8 cellular contexts compared by ENCODE assay signal in genomic region chr1:116724765-116725375, GRCh38. TPM values are rescaled to one million over a fixed set of nuclear protein-coding genes. Genes with fewer than 3 reads are reported as not detected.
A peak's percentile ranks its signal among the peaks of the same experiment; 100 is the strongest.
DNase-seq lines count a peak whose midpoint lies in the region; ATAC-seq lines count a peak whose summit lies in the region.

No MANE protein-coding gene starts in this region.

- peaks cover 9% of the 10 kb centered on the region; the same call in 1 of the 2 replicates for H3K27me3 ChIP-seq in HAP-1 (ENCODE audit: low read depth)

- H3K4me1 Mint-ChIP-seq in naive thymus-derived CD8-positive, alpha-beta T cell: peaks cover 9 to 14% (median 10%) of the 10 kb centered on the region in 4 donors

- no peak overlapping the region for H3K27ac Mint-ChIP-seq in naive thymus-derived CD8-positive, alpha-beta T cell

- DNase-seq in AML-193 (lab: John Stamatoyannopoulos, UW): peak; percentile 46 to 51
- peak; percentile 58 to 83 for DNase-seq in HAP-1 (ENCODE audit: low spot score in 2 of 2)
- peak; percentile 51 for DNase-seq in NCI-H510A (lab: John Stamatoyannopoulos, UW)
- DNase-seq in activated CD4-positive, alpha-beta T cell treated with anti-CD3 and anti-CD28 coated beads, Interleukin-2, amount 50 U/mL, for 4 hours: peak; percentile 83 to 84
- DNase-seq in effector CD8-positive, alpha-beta T cell (lab: John Stamatoyannopoulos, UW): peak; percentile 68
- peak; percentile 59 to 89 (median 71) for DNase-seq in naive thymus-derived CD8-positive, alpha-beta T cell
- peak; percentile 76 for DNase-seq in stimulated activated naive CD4-positive, alpha-beta T cell treated with Interleukin-2 at 50 U/mL for 16 hours (lab: John Stamatoyannopoulos, UW)

- POLR2A ChIA-PET in naive thymus-derived CD8-positive, alpha-beta T cell (lab: Charles Lee): interaction anchor here (0.7 kb wide), 1 partner anchor 131 kb away, joined by 3 read pairs; no protein-coding TSS in a partner anchor

- H3K9me3 ChIP-seq in HAP-1: no peaks in the 10 kb centered on the region

- no peak overlapping the region for H3K4me3 ChIP-seq in HAP-1

- H3K36me3 ChIP-seq in HAP-1 (replicated peaks): no peaks in the 10 kb centered on the region

- H3K36me3 Mint-ChIP-seq in naive thymus-derived CD8-positive, alpha-beta T cell: peaks cover 0 to under 1% (median 0%) of the 10 kb centered on the region in 3 donors

- no peak overlapping the region for H3K4me3 Mint-ChIP-seq in naive thymus-derived CD8-positive, alpha-beta T cell

- no peaks in the 10 kb centered on the region for H3K4me1 ChIP-seq in HAP-1

- in situ Hi-C loops in HAP-1 (cut with MboI; ENCODE audit: low sequenced_read_pairs): no loop called here

- H3K27me3 Mint-ChIP-seq in naive thymus-derived CD8-positive, alpha-beta T cell: no peaks in the 10 kb centered on the region

- peak; percentile 59 to 80 for ATAC-seq in naive thymus-derived CD8-positive, alpha-beta T cell
- no peak for ATAC-seq in GM18858 (IDR thresholded peaks at IDR 0.05; ENCODE audit: unreplicated experiment)

- H3K9me3 Mint-ChIP-seq in naive thymus-derived CD8-positive, alpha-beta T cell: peaks cover 0 to under 1% (median 0%) of the 10 kb centered on the region in 9 donors

RNA-seq across cellular contexts. Expression of gene CD2, which starts 29.4 kb away (rescaled TPM):
- total RNA-seq in naive thymus-derived CD8-positive, alpha-beta T cell: 100 to 1,000 TPM; 178 to 189 TPM
- 100 to 1,000 TPM; 197 to 240 (median 222) TPM for polyA plus RNA-seq in naive thymus-derived CD8-positive, alpha-beta T cell

RNA-seq across cellular contexts. Expression of gene IGSF3, which starts 57.3 kb away (rescaled TPM):
- total RNA-seq in naive thymus-derived CD8-positive, alpha-beta T cell: under 1 TPM; 0.05 to 0.13 TPM
- polyA plus RNA-seq in naive thymus-derived CD8-positive, alpha-beta T cell: not detected
